14 cellular contexts compared by ENCODE assay signal in genomic region chr7:575425-576366, GRCh38. TPM values are rescaled to one million over a fixed set of nuclear protein-coding genes. Genes with fewer than 3 reads are reported as not detected.
"Had no signal": no experiment of that assay in that cellular context is flagged by ENCODE, and none has a peak within 500 bp of the region (broad histone marks: within the 10 kb centered on the region; RNA-seq: fewer than 3 reads in every experiment).

No MANE protein-coding gene starts in this region.

- H3K4me3 Mint-ChIP-seq: activated CD4-positive, alpha-beta memory T cell treated with anti-CD3 and anti-CD28 coated beads for 36 hours; activated T-cell treated with anti-CD3 and anti-CD28 coated beads, Interleukin-2, amount 50 U/mL, for 4 hours; immature natural killer cell had no signal

- DNase-seq: activated CD4-positive, alpha-beta memory T cell treated with anti-CD3 and anti-CD28 coated beads for 36 hours; activated gamma-delta T cell; activated T-cell treated with anti-CD3 and anti-CD28 coated beads, Interleukin-2, amount 50 U/mL, for 4 hours; central memory CD4-positive, alpha-beta T cell; dermis blood vessel endothelial cell; immature natural killer cell; left colon; naive thymus-derived CD4-positive, alpha-beta T cell; occipital lobe; stimulated activated CD4-positive, alpha-beta T cell treated with anti-CD3 and anti-CD28 coated beads, Interleukin-2, amount 100 ng/mL, for 24 hours; stimulated activated naive CD4-positive, alpha-beta T cell; trophoblast cell had no signal

- ATAC-seq: activated T-cell treated with anti-CD3 and anti-CD28 coated beads, Interleukin-2, amount 50 U/mL, for 4 hours; naive thymus-derived CD4-positive, alpha-beta T cell; sciatic nerve had no signal

- H3K4me1 Mint-ChIP-seq: immature natural killer cell had no signal

- H3K9me3 Mint-ChIP-seq: activated T-cell treated with anti-CD3 and anti-CD28 coated beads, Interleukin-2, amount 50 U/mL, for 4 hours; immature natural killer cell; naive thymus-derived CD4-positive, alpha-beta T cell had no signal

- H3K36me3 Mint-ChIP-seq: immature natural killer cell had no signal

- H3K27ac Mint-ChIP-seq: activated CD4-positive, alpha-beta memory T cell treated with anti-CD3 and anti-CD28 coated beads for 36 hours; progenitor cell of endocrine pancreas had no signal

- H3K27me3 Mint-ChIP-seq: activated CD4-positive, alpha-beta memory T cell treated with anti-CD3 and anti-CD28 coated beads for 36 hours; naive thymus-derived CD4-positive, alpha-beta T cell; progenitor cell of endocrine pancreas had no signal

RNA-seq across cellular contexts. Expression of gene PDGFA, which starts 56.0 kb away (rescaled TPM):
- polyA plus RNA-seq: naive thymus-derived CD4-positive, alpha-beta T cell had no signal
